Comparison of ENCODE assay signal across 8 cellular contexts in the genomic region with DNA sequence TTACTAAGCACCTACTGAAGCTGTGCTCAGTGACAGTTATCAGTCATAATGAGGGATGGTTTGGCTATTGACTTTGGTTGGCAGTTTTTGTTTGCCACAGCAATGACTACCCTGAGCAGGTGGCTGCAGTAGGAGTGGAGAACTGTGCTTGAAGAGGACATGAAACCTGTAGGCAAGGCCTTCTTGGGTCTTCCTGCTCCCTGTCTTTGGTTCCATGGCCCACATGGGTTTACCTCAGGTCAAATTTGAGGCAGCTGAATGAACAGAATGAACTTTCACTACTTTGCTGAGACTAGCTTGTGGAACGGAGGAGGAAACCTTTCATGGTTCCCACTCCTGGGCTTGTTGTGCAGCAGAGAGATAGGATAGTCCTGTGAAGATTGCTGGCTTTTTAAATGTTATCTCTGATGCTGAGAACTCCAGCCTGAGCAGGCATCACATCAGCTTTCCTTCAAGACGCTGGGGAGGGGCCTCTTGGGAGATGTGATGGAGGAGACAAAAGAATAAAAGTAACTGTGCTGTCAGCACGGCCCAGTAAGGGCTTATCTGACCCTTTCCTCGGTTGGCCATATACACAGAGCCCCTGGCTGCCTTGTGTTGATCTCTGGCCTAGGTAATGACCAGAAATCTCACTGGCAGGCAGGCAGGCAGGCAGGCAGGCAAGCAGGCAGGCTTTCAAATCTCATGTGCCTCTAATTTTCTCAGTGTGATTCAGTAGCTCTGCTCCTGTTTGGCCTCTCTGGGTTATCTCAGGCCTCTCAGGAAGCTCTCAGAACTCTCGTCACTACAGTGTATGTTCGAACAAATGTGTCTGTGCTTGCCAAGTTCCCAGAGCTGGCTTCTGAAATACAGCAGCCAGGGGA. TPM values are rescaled to one million over a fixed set of nuclear protein-coding genes. Genes with fewer than 3 reads are reported as not detected.
A peak's percentile ranks its signal among the peaks of the same experiment; 100 is the strongest.
DNase-seq lines count a peak whose midpoint lies in the region; ATAC-seq and TF ChIP-seq lines count a peak whose summit lies in the region.

No MANE protein-coding gene starts in this region.

- H3K36me3 Mint-ChIP-seq in activated CD8-positive, alpha-beta T cell treated with anti-CD3 and anti-CD28 coated beads, Interleukin-2, amount 10 ng/mL, durations not matched to agents 7 days and 5 days (ENCODE audit: low read depth), result peaks cover 40% of the 10 kb centered on the region

- no peak for TF ChIP-seq CTCF in left lung (IDR thresholded peaks at IDR 0.05)

- H3K4me3 Mint-ChIP-seq in activated CD8-positive, alpha-beta T cell treated with anti-CD3 and anti-CD28 coated beads, Interleukin-2, amount 10 ng/mL, durations not matched to agents 7 days and 5 days, result no peak overlapping the region

- intact Hi-C loops in left lung (cut with DNase I), result no loop called here

- peak overlapping the region; percentile 2 to 28 for H3K27ac ChIP-seq in left lung
- H3K27ac ChIP-seq in SJCRH30, result no peak overlapping the region

- H3K9me3 ChIP-seq in left lung, result no peaks in the 10 kb centered on the region
- H3K9me3 ChIP-seq in SJCRH30 (replicated peaks), result no peaks in the 10 kb centered on the region

- no peaks in the 10 kb centered on the region for H3K27me3 Mint-ChIP-seq in activated CD8-positive, alpha-beta T cell treated with anti-CD3 and anti-CD28 coated beads, Interleukin-2, amount 10 ng/mL, durations not matched to agents 7 days and 5 days (ENCODE audit: low read depth)

- CTCF ChIA-PET in activated CD8-positive, alpha-beta T cell treated with anti-CD3 and anti-CD28 coated beads, Interleukin-2, amount 10 ng/mL, durations not matched to agents 7 days and 5 days (lab: Charles Lee), result interaction anchor here (0.9 to 9.5 kb wide), 11 partner anchors 9 to 205 kb away, joined by 3 to 133 read pairs (median 5); a partner anchor contains a TSS

- peaks cover 88% of the 10 kb centered on the region for H3K4me1 Mint-ChIP-seq in activated CD8-positive, alpha-beta T cell treated with anti-CD3 and anti-CD28 coated beads, Interleukin-2, amount 10 ng/mL, durations not matched to agents 7 days and 5 days (ENCODE audit: low read depth)

- H3K27me3 ChIP-seq in left lung (no peaks in the 10 kb centered on the region), SJCRH30 (no peaks in the 10 kb centered on the region)

- DNase-seq in activated CD8-positive, alpha-beta T cell treated with anti-CD3 and anti-CD28 coated beads, Interleukin-2, amount 10 ng/mL, durations not matched to agents 7 days and 5 days, result no peak
- DNase-seq in left lung (no peak), AML-193 (lab: John Stamatoyannopoulos, UW) (no peak), SJCRH30 (no peak), SHP77 treated with DMSO at 0.1 percent for 48 hours (lab: John Stamatoyannopoulos, UW) (no peak)
- DNase-seq in stimulated activated CD8-positive, alpha-beta memory T cell treated with anti-CD3 and anti-CD28 coated beads, Interleukin-4, amount 100 ng/mL, for 48 hours, result no peak

- POLR2A ChIA-PET in activated CD8-positive, alpha-beta T cell treated with anti-CD3 and anti-CD28 coated beads, Interleukin-2, amount 10 ng/mL, durations not matched to agents 7 days and 5 days (lab: Charles Lee), result interaction anchor here (0.6 to 1.7 kb wide), 5 partner anchors 12 to 29 kb away, joined by 3 to 12 read pairs (median 4); a partner anchor contains a TSS

- H3K36me3 ChIP-seq in left lung, result no peaks in the 10 kb centered on the region
- no peaks in the 10 kb centered on the region for H3K36me3 ChIP-seq in SJCRH30

- H3K9me3 Mint-ChIP-seq in activated CD8-positive, alpha-beta T cell treated with anti-CD3 and anti-CD28 coated beads, Interleukin-2, amount 10 ng/mL, durations not matched to agents 7 days and 5 days (ENCODE audit: insufficient read depth), result no peaks in the 10 kb centered on the region

- H3K4me1 ChIP-seq in left lung (peaks cover 12 to 55% of the 10 kb centered on the region in 2 donors), SJCRH30 (no peaks in the 10 kb centered on the region)

- H3K27ac Mint-ChIP-seq in activated CD8-positive, alpha-beta T cell treated with anti-CD3 and anti-CD28 coated beads, Interleukin-2, amount 10 ng/mL, durations not matched to agents 7 days and 5 days, result peak overlapping the region; percentile 48

- ATAC-seq in GM18520 (IDR thresholded peaks at IDR 0.05; ENCODE audit: unreplicated experiment) (peak; percentile 26), HG02884 (IDR thresholded peaks at IDR 0.05; ENCODE audit: unreplicated experiment) (peak; percentile 56), left lung (peak; percentile 63)
- ATAC-seq in activated CD8-positive, alpha-beta T cell treated with anti-CD3 and anti-CD28 coated beads, Interleukin-2, amount 10 ng/mL, durations not matched to agents 7 days and 5 days, result no peak

- H3K4me3 ChIP-seq in left lung, result no peak overlapping the region
- H3K4me3 ChIP-seq in SJCRH30, result no peak overlapping the region

RNA-seq across cellular contexts. Expression of a gene that starts 12.0 kb away (rescaled TPM):
- total RNA-seq in activated CD8-positive, alpha-beta T cell treated with anti-CD3 and anti-CD28 coated beads, Interleukin-2, amount 10 ng/mL, durations not matched to agents 7 days and 5 days, result 100 to 1,000 TPM in 1 of 2 experiments, 10 to 100 TPM in 1; 97.3 to 104 TPM
- total RNA-seq in left lung, result 10 to 100 TPM; 50.9 to 52.9 TPM
- 12.9 and 14.7 TPM in 2 replicates for total RNA-seq in SJCRH30 (2014; rRNA removed; shearing (Covaris generic))

RNA-seq across cellular contexts. Expression of a gene that starts 26.7 kb away (rescaled TPM):
- 100 to 1,000 TPM; 173 to 191 TPM for total RNA-seq in activated CD8-positive, alpha-beta T cell treated with anti-CD3 and anti-CD28 coated beads, Interleukin-2, amount 10 ng/mL, durations not matched to agents 7 days and 5 days
- 100 to 1,000 TPM in 1 of 2 donors, 10 to 100 TPM in 1; 57.1 to 109 TPM for total RNA-seq in left lung
- total RNA-seq in SJCRH30 (2014; rRNA removed; shearing (Covaris generic)), result 15.5 and 17.4 TPM in 2 replicates

RNA-seq across cellular contexts. Expression of a gene that starts 59.1 kb away (rescaled TPM):
- 10 to 100 TPM; 23.8 to 25.7 TPM for total RNA-seq in activated CD8-positive, alpha-beta T cell treated with anti-CD3 and anti-CD28 coated beads, Interleukin-2, amount 10 ng/mL, durations not matched to agents 7 days and 5 days
- total RNA-seq in left lung, result 10 to 100 TPM; 19.5 to 26.5 TPM
- 4.5 and 5.3 TPM in 2 replicates for total RNA-seq in SJCRH30 (2014; rRNA removed; shearing (Covaris generic))
